Comparison of ENCODE assay signal across 10 cellular contexts in genomic region chr5:133969654-133970324, GRCh38. TPM values are rescaled to one million over a fixed set of nuclear protein-coding genes. Genes with fewer than 3 reads are reported as not detected.
DNase-seq lines count a peak whose midpoint lies in the region; ATAC-seq and TF ChIP-seq lines count a peak whose summit lies in the region.
"Had no signal": no experiment of that assay in that cellular context is flagged by ENCODE, and none has a peak within 500 bp of the region (broad histone marks: within the 10 kb centered on the region; RNA-seq: fewer than 3 reads in every experiment).

No MANE protein-coding gene starts in this region.

- H3K27me3 Mint-ChIP-seq in activated CD8-positive, alpha-beta memory T cell treated with anti-CD3 and anti-CD28 coated beads, Interleukin-2, amount 10 ng/mL, durations not matched to agents 7 days and 5 days = no peaks in the 10 kb centered on the region

- CTCF ChIA-PET in activated CD8-positive, alpha-beta memory T cell treated with anti-CD3 and anti-CD28 coated beads, Interleukin-2, amount 10 ng/mL, durations not matched to agents 7 days and 5 days (lab: Charles Lee) = interaction anchor here (1.4 to 2.2 kb wide), 3 partner anchors 9 to 70 kb away, joined by 3 to 23 read pairs (median 5); no protein-coding TSS in a partner anchor

- peak overlapping the region; percentile 98 for H3K4me3 Mint-ChIP-seq in activated CD8-positive, alpha-beta memory T cell treated with anti-CD3 and anti-CD28 coated beads, Interleukin-2, amount 10 ng/mL, durations not matched to agents 7 days and 5 days

- H3K27ac ChIP-seq in subcutaneous abdominal adipose tissue (ENCODE audit: low read depth, low read length) = peak overlapping the region; percentile 47
- H3K27ac ChIP-seq in heart right ventricle = peak overlapping the region in 4 of 10 donors; percentile 24 to 96 (median 93)

- H3K9me3 ChIP-seq in subcutaneous abdominal adipose tissue (ENCODE audit: control insufficient read depth in 5 of 5, low read length in 5 of 5) (no peaks in the 10 kb centered on the region), heart right ventricle (no peaks in the 10 kb centered on the region)
- H3K9me3 ChIP-seq: upper lobe of left lung had no signal

- TF ChIP-seq CTCF in heart right ventricle (IDR thresholded peaks at IDR 0.05) = no peak

- peaks cover 37% of the 10 kb centered on the region for H3K4me1 Mint-ChIP-seq in activated CD8-positive, alpha-beta memory T cell treated with anti-CD3 and anti-CD28 coated beads, Interleukin-2, amount 10 ng/mL, durations not matched to agents 7 days and 5 days

- peaks cover 0 to 72% (median 39%) of the 10 kb centered on the region in 5 donors for H3K4me1 ChIP-seq in subcutaneous abdominal adipose tissue (ENCODE audit: control insufficient read depth in 5 of 5, insufficient read depth in 5 of 5, low read length in 5 of 5)
- H3K4me1 ChIP-seq in heart right ventricle = peaks cover 0 to 37% (median 29%) of the 10 kb centered on the region in 9 donors

- no peaks in the 10 kb centered on the region for H3K27me3 ChIP-seq in subcutaneous abdominal adipose tissue (ENCODE audit: control insufficient read depth in 5 of 5, insufficient read depth in 4 of 5, low read length in 5 of 5)
- H3K27me3 ChIP-seq in heart right ventricle = no peaks in the 10 kb centered on the region
- H3K27me3 ChIP-seq: upper lobe of left lung had no signal

- no peak for ATAC-seq in activated CD8-positive, alpha-beta memory T cell treated with anti-CD3 and anti-CD28 coated beads, Interleukin-2, amount 10 ng/mL, durations not matched to agents 7 days and 5 days
- ATAC-seq in heart right ventricle = no peak

- H3K9ac ChIP-seq in subcutaneous abdominal adipose tissue (ENCODE audit: low read length in 5 of 5) = no peak overlapping the region

- in situ Hi-C loops in SK-MEL-5 (cut with HindIII; ENCODE audit: low pct_unique_long_range_greater_than_20kb, low sequenced_read_pairs) = no loop called here

- intact Hi-C loops in heart right ventricle (cut with DNase I) = no loop called here

- 76 to 77% methylated on average over 7 of the region's 7 CpGs for WGBS in heart right ventricle, 2 donors

- peaks cover 38% of the 10 kb centered on the region for H3K36me3 Mint-ChIP-seq in activated CD8-positive, alpha-beta memory T cell treated with anti-CD3 and anti-CD28 coated beads, Interleukin-2, amount 10 ng/mL, durations not matched to agents 7 days and 5 days

- no peak for DNase-seq in activated CD8-positive, alpha-beta memory T cell treated with anti-CD3 and anti-CD28 coated beads, Interleukin-2, amount 10 ng/mL, durations not matched to agents 7 days and 5 days
- no peak for DNase-seq in activated CD8-positive, alpha-beta memory T cell treated with anti-CD3 and anti-CD28 coated beads, Interleukin-2, amount 50 U/mL, for 48 hours
- DNase-seq in SK-MEL-5 (ENCODE audit: low read depth, low spot score) (peak; percentile 99), globus pallidus (ENCODE audit: low spot score) (peak; percentile 53), NK-92 (lab: John Stamatoyannopoulos, UW; ENCODE audit: unreplicated experiment) (no peak), NCI-H82 treated with DMSO at 0.1 percent for 48 hours (lab: John Stamatoyannopoulos, UW; ENCODE audit: unreplicated experiment) (no peak), heart right ventricle (no peak)
- DNase-seq: NCI-H510A, upper lobe of left lung had no signal

- H3K36me3 ChIP-seq in subcutaneous abdominal adipose tissue (ENCODE audit: control insufficient read depth in 5 of 5, insufficient read depth in 5 of 5, low read length in 5 of 5) (peaks cover 12 to 27% (median 18%) of the 10 kb centered on the region in 5 donors), heart right ventricle (peaks cover 0 to 45% (median 24%) of the 10 kb centered on the region in 9 donors)

- H3K4me3 ChIP-seq in subcutaneous abdominal adipose tissue (ENCODE audit: low read depth in 1 of 5, low read length in 5 of 5) (no peak overlapping the region), heart right ventricle (peak overlapping the region in 4 of 10 donors; percentile 74 to 91 (median 84))

- H3K27ac Mint-ChIP-seq in activated CD8-positive, alpha-beta memory T cell treated with anti-CD3 and anti-CD28 coated beads, Interleukin-2, amount 10 ng/mL, durations not matched to agents 7 days and 5 days = peak overlapping the region; percentile 33

- no peaks in the 10 kb centered on the region for H3K9me3 Mint-ChIP-seq in activated CD8-positive, alpha-beta memory T cell treated with anti-CD3 and anti-CD28 coated beads, Interleukin-2, amount 10 ng/mL, durations not matched to agents 7 days and 5 days (ENCODE audit: low read depth)

RNA-seq across cellular contexts. Expression of gene C5orf15, which starts 1.4 kb away (rescaled TPM):
- 10 to 100 TPM; 20.9 to 25.7 TPM for total RNA-seq in activated CD8-positive, alpha-beta memory T cell treated with anti-CD3 and anti-CD28 coated beads, Interleukin-2, amount 10 ng/mL, durations not matched to agents 7 days and 5 days
- total RNA-seq in SK-MEL-5 (2014; rRNA removed; shearing (Covaris generic)) = 108 and 121 TPM in 2 replicates
- 123 and 153 TPM in 2 replicates for polyA plus RNA-seq in SK-MEL-5 (2015; cell fraction: cytosol; rRNA removed)
- 59.1 and 60.0 TPM in 2 replicates for polyA plus RNA-seq in SK-MEL-5 (2015; cell fraction: nucleus; rRNA removed)
- 10 to 100 TPM; 31.0 to 55.3 (median 34.2) TPM for total RNA-seq in heart right ventricle
- 10 to 100 TPM; 22.2 to 28.7 TPM for polyA plus RNA-seq in heart right ventricle

RNA-seq across cellular contexts. Expression of gene VDAC1, which starts 35.0 kb away (rescaled TPM):
- 100 to 1,000 TPM; 204 to 258 TPM for total RNA-seq in activated CD8-positive, alpha-beta memory T cell treated with anti-CD3 and anti-CD28 coated beads, Interleukin-2, amount 10 ng/mL, durations not matched to agents 7 days and 5 days
- 566 and 620 TPM in 2 replicates for total RNA-seq in SK-MEL-5 (2014; rRNA removed; shearing (Covaris generic))
- 466 and 549 TPM in 2 replicates for polyA plus RNA-seq in SK-MEL-5 (2015; cell fraction: cytosol; rRNA removed)
- 181 and 183 TPM in 2 replicates for polyA plus RNA-seq in SK-MEL-5 (2015; cell fraction: nucleus; rRNA removed)
- 100 to 1,000 TPM; 440 to 609 (median 535) TPM for total RNA-seq in heart right ventricle
- polyA plus RNA-seq in heart right ventricle = 100 to 1,000 TPM; 229 to 359 TPM

Comparison
In these comparisons a context has a peak if more than half of its experiments do, and no peak if none do; other contexts are left out.
1. DNase-seq: peak in SK-MEL-5 (single experiment) and globus pallidus (single experiment); none in activated CD8-positive, alpha-beta memory T cell treated with anti-CD3 and anti-CD28 coated beads, Interleukin-2, amount 10 ng/mL, durations not matched to agents 7 days and 5 days (single experiment), activated CD8-positive, alpha-beta memory T cell treated with anti-CD3 and anti-CD28 coated beads, Interleukin-2, amount 50 U/mL, for 48 hours (single experiment), NK-92 (single experiment), NCI-H82 treated with DMSO at 0.1 percent for 48 hours (single experiment) and heart right ventricle (0 of 2).